In genomic region chr10:124602646-124603365, GRCh38 we compare ENCODE assay signal across 30 cellular contexts.
DNase-seq lines count a peak whose midpoint lies in the region; ATAC-seq, FAIRE-seq and TF ChIP-seq lines count a peak whose summit lies in the region.
"Had no signal": no experiment of that assay in that cellular context is flagged by ENCODE, and none has a peak within 500 bp of the region (broad histone marks: within the 10 kb centered on the region; RNA-seq: fewer than 3 reads in every experiment).

No MANE protein-coding gene starts in this region.

- H3K9me3 ChIP-seq in OCI-LY7 (ENCODE audit: low read length) = no peaks in the 10 kb centered on the region
- no peaks in the 10 kb centered on the region for H3K9me3 ChIP-seq in kidney (ENCODE audit: control insufficient read depth in 1 of 2, low read length in 2 of 2)

- no peaks in the 10 kb centered on the region for H3K9me2 ChIP-seq in OCI-LY7 (ENCODE audit: insufficient read depth, low read length)

- intact Hi-C loops in OCI-LY7 (cut with micrococcal nuclease; ENCODE audit: unreplicated experiment) (no loop called here), kidney (cut with DNase I) (no loop called here)

- peaks cover 89% of the 10 kb centered on the region for H3K4me1 Mint-ChIP-seq in stimulated activated memory B cell treated with anti-CD40 and anti-IgM and Interleukin-4, amounts not matched to agents 10 μg/mL and 1 μg/mL and 100 μg/mL, for 72 hours
- H3K4me1 Mint-ChIP-seq: activated naive CD4-positive, alpha-beta T cell treated with anti-CD3 and anti-CD28 coated beads, Interleukin-2, amount 10 ng/mL, durations not matched to agents 7 days and 5 days had no signal

- no peak for FAIRE-seq in kidney (lab: Jason Lieb, UNC)
- no peak for FAIRE-seq in frontal cortex (lab: Jason Lieb, UNC)
- FAIRE-seq: bronchial epithelial cell, endometrium, GM18507, RCC 7860 had no signal

- H3K36me3 ChIP-seq in OCI-LY7 (ENCODE audit: insufficient read depth, low read length) (no peaks in the 10 kb centered on the region), kidney (ENCODE audit: control insufficient read depth in 1 of 2, insufficient read depth in 2 of 2, low read length in 2 of 2) (no peaks in the 10 kb centered on the region)

- H3K27me3 Mint-ChIP-seq in stimulated activated memory B cell treated with anti-CD40 and anti-IgM and Interleukin-4, amounts not matched to agents 10 μg/mL and 1 μg/mL and 100 μg/mL, for 72 hours = no peaks in the 10 kb centered on the region
- H3K27me3 Mint-ChIP-seq: CD8-positive, alpha-beta memory T cell; stimulated activated naive CD8-positive, alpha-beta T cell treated with anti-CD3 and anti-CD28 coated beads, Interleukin-15, Interleukin-2, amounts not matched to agents 100 ng/mL and 50 ng/mL, for 24 hours; T-helper 17 cell; type B pancreatic cell had no signal

- no peak overlapping the region for H3K4me3 ChIP-seq in OCI-LY7 (ENCODE audit: low read depth, low read length, poor library complexity, severe bottlenecking)
- H3K4me3 ChIP-seq in kidney (ENCODE audit: low read length in 2 of 2) = no peak overlapping the region
- H3K4me3 ChIP-seq: lung, SK-N-MC had no signal

- H3K9ac ChIP-seq in kidney (ENCODE audit: low read length in 2 of 2) = no peak overlapping the region

- peaks cover 6% of the 10 kb centered on the region for H3K9me3 Mint-ChIP-seq in stimulated activated memory B cell treated with anti-CD40 and anti-IgM and Interleukin-4, amounts not matched to agents 10 μg/mL and 1 μg/mL and 100 μg/mL, for 72 hours
- H3K9me3 Mint-ChIP-seq: activated naive CD4-positive, alpha-beta T cell treated with anti-CD3 and anti-CD28 coated beads, Interleukin-2, amount 10 ng/mL, durations not matched to agents 7 days and 5 days; CD8-positive, alpha-beta memory T cell; stimulated activated naive CD8-positive, alpha-beta T cell treated with anti-CD3 and anti-CD28 coated beads, Interleukin-15, Interleukin-2, amounts not matched to agents 100 ng/mL and 50 ng/mL, for 24 hours; type B pancreatic cell had no signal

- H3K27ac ChIP-seq in OCI-LY7 (ENCODE audit: low read depth, low read length, poor library complexity, severe bottlenecking) (peak overlapping the region; percentile 79), kidney (ENCODE audit: low read depth in 2 of 2, low read length in 2 of 2) (no peak overlapping the region)
- H3K27ac ChIP-seq: 22Rv1, SK-N-MC had no signal

- H2AFZ ChIP-seq in OCI-LY7 (ENCODE audit: low read length) = no peak overlapping the region

- H3K4me1 ChIP-seq in OCI-LY7 (ENCODE audit: insufficient read depth, low read length, poor library complexity, severe bottlenecking) = peaks cover 88% of the 10 kb centered on the region
- H3K4me1 ChIP-seq in kidney (ENCODE audit: control insufficient read depth in 1 of 2, insufficient read depth in 1 of 2, low read depth in 1 of 2, low read length in 2 of 2) = peaks cover 0 to 5% of the 10 kb centered on the region in 2 donors

- no peak for ATAC-seq in stimulated activated memory B cell treated with anti-CD40 and anti-IgM and Interleukin-4, amounts not matched to agents 10 μg/mL and 1 μg/mL and 100 μg/mL, for 72 hours

- H3K4me3 Mint-ChIP-seq in stimulated activated memory B cell treated with anti-CD40 and anti-IgM and Interleukin-4, amounts not matched to agents 10 μg/mL and 1 μg/mL and 100 μg/mL, for 72 hours = no peak overlapping the region
- H3K4me3 Mint-ChIP-seq: activated naive CD4-positive, alpha-beta T cell treated with anti-CD3 and anti-CD28 coated beads, Interleukin-2, amount 10 ng/mL, durations not matched to agents 7 days and 5 days; CD8-positive, alpha-beta memory T cell; stimulated activated naive CD8-positive, alpha-beta T cell treated with anti-CD3 and anti-CD28 coated beads, Interleukin-15, Interleukin-2, amounts not matched to agents 100 ng/mL and 50 ng/mL, for 24 hours; T-helper 17 cell; type B pancreatic cell had no signal

- CTCF ChIA-PET in OCI-LY7 (lab: Charles Lee; ENCODE audit: unreplicated experiment) = interaction anchor here (1.2 kb wide), 1 partner anchor 67 kb away, joined by 4 read pairs; no protein-coding TSS in a partner anchor

- TF ChIP-seq CTCF in OCI-LY7 (conservative IDR thresholded peaks at IDR 0.05; ENCODE audit: low read length) = no peak
- TF ChIP-seq CTCF in kidney (IDR thresholded peaks at IDR 0.05; ENCODE audit: borderline replicate concordance, extremely low read depth, insufficient read depth) = no peak

- peak overlapping the region; percentile 97 for H3K27ac Mint-ChIP-seq in stimulated activated memory B cell treated with anti-CD40 and anti-IgM and Interleukin-4, amounts not matched to agents 10 μg/mL and 1 μg/mL and 100 μg/mL, for 72 hours
- H3K27ac Mint-ChIP-seq: activated naive CD4-positive, alpha-beta T cell treated with anti-CD3 and anti-CD28 coated beads, Interleukin-2, amount 10 ng/mL, durations not matched to agents 7 days and 5 days; stimulated activated naive CD8-positive, alpha-beta T cell treated with anti-CD3 and anti-CD28 coated beads, Interleukin-15, Interleukin-2, amounts not matched to agents 100 ng/mL and 50 ng/mL, for 24 hours; type B pancreatic cell had no signal

- peaks cover 10% of the 10 kb centered on the region for H3K36me3 Mint-ChIP-seq in stimulated activated memory B cell treated with anti-CD40 and anti-IgM and Interleukin-4, amounts not matched to agents 10 μg/mL and 1 μg/mL and 100 μg/mL, for 72 hours
- H3K36me3 Mint-ChIP-seq: activated naive CD4-positive, alpha-beta T cell treated with anti-CD3 and anti-CD28 coated beads, Interleukin-2, amount 10 ng/mL, durations not matched to agents 7 days and 5 days; CD8-positive, alpha-beta memory T cell; type B pancreatic cell had no signal

- DNase-seq in DMS 273 (lab: John Stamatoyannopoulos, UW; ENCODE audit: unreplicated experiment) (peak; percentile 12), DMS 273 treated with DMSO at 0.1 percent for 48 hours (lab: John Stamatoyannopoulos, UW) (no peak), OCI-LY7 (ENCODE audit: low spot score) (no peak), kidney (peak; percentile 57), NCI-H526 (lab: John Stamatoyannopoulos, UW) (no peak), NCI-H1105 treated with DMSO at 0.1 percent for 48 hours (lab: John Stamatoyannopoulos, UW) (no peak), frontal cortex (ENCODE audit: low spot score in 2 of 2) (no peak)
- DNase-seq: activated CD4-positive, alpha-beta T cell treated with anti-CD3 and anti-CD28 coated beads for 48 hours; activated naive CD4-positive, alpha-beta T cell treated with anti-CD3 and anti-CD28 coated beads, Interleukin-2, amount 10 ng/mL, durations not matched to agents 7 days and 5 days; amygdala; DMS53; GDM1; islet precursor cell; Kasumi-1; NCI-H1694 treated with DMSO at 0.1 percent for 48 hours; NCI-H524 treated with DMSO at 0.1 percent for 48 hours; stimulated activated CD4-positive, alpha-beta T cell treated with anti-CD3 and anti-CD28 coated beads, Interleukin-12 subunit alpha, Interleukin-12 subunit beta, amount 100 ng/mL, for 4 hours; stimulated activated CD4-positive, alpha-beta T cell treated with anti-CD3 and anti-CD28 coated beads, Interleukin-4, amount 100 ng/mL, for 24 hours; T-helper 17 cell had no signal

- no peaks in the 10 kb centered on the region for H4K20me1 ChIP-seq in OCI-LY7 (ENCODE audit: insufficient read depth, low read length)

- H3K4me2 ChIP-seq in OCI-LY7 (ENCODE audit: low read length) = peak overlapping the region; percentile 62

- POLR2A ChIA-PET in OCI-LY7 (lab: Charles Lee) = interaction anchor here (1.0 to 5.5 kb wide), 4 partner anchors 56 to 143 kb away, joined by 3 to 34 read pairs (median 8); no protein-coding TSS in a partner anchor

- H3K79me2 ChIP-seq in OCI-LY7 (ENCODE audit: insufficient read depth, low read depth, low read length) = no peaks in the 10 kb centered on the region

- BruUV-seq in OCI-LY7 (replicated peaks; lab: Mats Ljungman, UMichigan) = no TSS peak

Comparison
In these comparisons a context has a peak if more than half of its experiments do, and no peak if none do; other contexts are left out.
1. DNase-seq: peak in DMS 273 (single experiment) and kidney (single experiment); none in DMS 273 treated with DMSO at 0.1 percent for 48 hours (single experiment), OCI-LY7 (single experiment), NCI-H526 (0 of 2), NCI-H1105 treated with DMSO at 0.1 percent for 48 hours (single experiment) and frontal cortex (0 of 2).